Comparison of ENCODE assay signal across 1 cellular context in the genomic region with DNA sequence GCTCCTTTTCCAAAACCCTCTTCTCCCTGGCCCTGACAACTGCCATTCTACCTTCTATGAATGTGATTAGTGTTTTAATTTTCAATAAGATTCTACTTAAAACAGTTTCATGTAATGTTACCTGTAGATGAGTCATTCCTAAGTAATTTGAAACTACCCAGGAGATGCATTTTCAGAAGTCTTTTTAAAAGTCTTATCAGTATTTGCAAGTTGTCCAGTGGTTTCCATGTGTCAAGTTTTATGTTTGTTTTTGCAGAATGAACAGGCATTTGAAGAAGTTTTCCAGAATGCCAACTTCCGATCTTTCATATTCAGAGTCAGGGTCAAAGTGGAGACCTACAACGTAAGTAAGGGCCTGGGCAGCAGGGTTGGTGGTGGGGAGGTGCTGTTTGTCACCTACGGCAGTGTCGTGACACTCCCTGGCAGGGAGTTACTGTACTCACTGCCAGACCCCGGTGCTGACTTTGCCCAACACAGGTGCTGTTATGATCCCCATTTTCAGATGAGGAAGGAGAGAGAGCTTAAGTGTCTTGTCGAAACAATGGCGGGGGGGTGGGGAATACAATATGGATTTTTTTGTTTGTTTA.
A peak's percentile ranks its signal among the peaks of the same experiment; 100 is the strongest.
TF ChIP-seq lines count a peak whose summit lies in the region.

No MANE protein-coding gene starts in this region.

TF ChIP-seq in A549, 52 proteins besides CTCF, POLR2A, EP300 and RAD21:
- TF ChIP-seq ESRRA (IDR thresholded peaks at IDR 0.05; ENCODE audit: borderline replicate concordance, low read length) (no peak), FOSL2 (IDR thresholded peaks at IDR 0.05) (no peak), FOSL2 (CRISPR knock-in tag; IDR thresholded peaks at IDR 0.05) (0 out of 2 replicates have a peak, but pooled peaks have one; percentile 8)
TF ChIP-seq in A549: peak in this region for 1.
